In genomic region chr7:141073173-141073640, GRCh38 we compare ENCODE assay signal across 9 cellular contexts. TPM values are rescaled to one million over a fixed set of nuclear protein-coding genes. Genes with fewer than 3 reads are reported as not detected.
DNase-seq lines count a peak whose midpoint lies in the region; TF ChIP-seq lines count a peak whose summit lies in the region.
"Had no signal": no experiment of that assay in that cellular context is flagged by ENCODE, and none has a peak within 500 bp of the region (broad histone marks: within the 10 kb centered on the region; RNA-seq: fewer than 3 reads in every experiment).

No MANE protein-coding gene starts in this region.

- H3K27me3 ChIP-seq in brain microvascular endothelial cell (replicated peaks) = peaks cover 42% of the 10 kb centered on the region
- peaks cover 13 to 97% (median 73%) of the 10 kb centered on the region in 7 donors for H3K27me3 ChIP-seq in spleen (replicated peaks in 1 of 7)

- in situ Hi-C loops in brain microvascular endothelial cell (cut with HindIII; ENCODE audit: low pct_ligation_motif_present, low sequenced_read_pairs) = no loop called here

- peaks cover 24 to 42% (median 37%) of the 10 kb centered on the region in 6 donors for H3K4me1 ChIP-seq in spleen

- TF ChIP-seq POLR2A in spleen (IDR thresholded peaks at IDR 0.05) = no peak

- peak; percentile 46 to 88 (median 82) for DNase-seq in NCI-H1417 (lab: John Stamatoyannopoulos, UW)
- no peak for DNase-seq in NCI-H1417 treated with DMSO at 0.1 percent for 48 hours (lab: John Stamatoyannopoulos, UW)
- peak; percentile 79 for DNase-seq in NCI-H69 (lab: John Stamatoyannopoulos, UW)
- peak; percentile 26 for DNase-seq in brain microvascular endothelial cell
- DNase-seq in immature natural killer cell = peak in 1 of 3 donors; percentile 11
- no peak for DNase-seq in spleen
- DNase-seq in NCI-H510A (lab: John Stamatoyannopoulos, UW) = no peak
- no peak for DNase-seq in NCI-H524 treated with DMSO at 0.1 percent for 48 hours (lab: John Stamatoyannopoulos, UW)

- no peaks in the 10 kb centered on the region for H3K9me3 Mint-ChIP-seq in immature natural killer cell

- intact Hi-C loops in spleen (cut with DNase I; ENCODE audit: low total_unique reads) = no loop called here

- H3K4me3 Mint-ChIP-seq in immature natural killer cell = peak overlapping the region in 4 of 5 donors; percentile 31 to 55 (median 45)

- H3K36me3 Mint-ChIP-seq in immature natural killer cell = no peaks in the 10 kb centered on the region

- H3K36me3 ChIP-seq in brain microvascular endothelial cell (replicated peaks) (no peaks in the 10 kb centered on the region), spleen (no peaks in the 10 kb centered on the region)

- no peak for TF ChIP-seq CTCF in brain microvascular endothelial cell (IDR thresholded peaks at IDR 0.05; ENCODE audit: low read depth, low read length, missing control alignments)
- TF ChIP-seq CTCF in spleen (IDR thresholded peaks at IDR 0.05 in 8 of 11, conservative IDR thresholded peaks at IDR 0.05 in 3 of 11) = no peak

- H3K9me3 ChIP-seq in spleen = no peaks in the 10 kb centered on the region

- H3K27ac ChIP-seq in brain microvascular endothelial cell (no peak overlapping the region), spleen (no peak overlapping the region)
- H3K27ac ChIP-seq: C4-2B had no signal

- H3K4me3 ChIP-seq in brain microvascular endothelial cell (ENCODE audit: low read depth, low read length) (peak overlapping the region; percentile 53), spleen (peak overlapping the region; percentile 31 to 70 (median 52))

- H3K27me3 Mint-ChIP-seq in immature natural killer cell (ENCODE audit: low read depth in 3 of 3) = peaks cover 6 to 32% (median 24%) of the 10 kb centered on the region in 3 donors

- H3K4me1 Mint-ChIP-seq in immature natural killer cell = peaks cover 27 to 32% of the 10 kb centered on the region in 2 donors

- WGBS in spleen, 5 donors = 1 to 2% (median 1%) methylated on average over 36 to 60 of the region's 60 CpGs

- no peak overlapping the region for H3K27ac Mint-ChIP-seq in immature natural killer cell

RNA-seq across cellular contexts. Expression of gene TMEM178B, which starts 0.7 kb away (rescaled TPM):
- polyA plus RNA-seq in immature natural killer cell = not detected
- 1 to 10 TPM in 5 of 7 donors, under 1 TPM in 2; 0.51 to 5.5 (median 1.7) TPM for total RNA-seq in spleen
- under 1 TPM; 0.35 to 0.55 (median 0.37) TPM for polyA plus RNA-seq in spleen

RNA-seq across cellular contexts. Expression of gene MRPS33, which starts 58.5 kb away (rescaled TPM):
- polyA plus RNA-seq in immature natural killer cell = 10 to 100 TPM; 28.9 to 51.3 (median 46.9) TPM
- total RNA-seq in spleen = 10 to 100 TPM in 6 of 7 donors, 1 to 10 TPM in 1; 5.9 to 31.3 (median 24.8) TPM
- 10 to 100 TPM; 52.2 to 71.4 (median 66.3) TPM for polyA plus RNA-seq in spleen

Comparison
In these comparisons a context has a peak if more than half of its experiments do, and no peak if none do; other contexts are left out.
1. DNase-seq: peak in NCI-H1417 (3 of 3), NCI-H69 (single experiment) and brain microvascular endothelial cell (single experiment); none in NCI-H1417 treated with DMSO at 0.1 percent for 48 hours (single experiment), spleen (single experiment), NCI-H510A (single experiment) and NCI-H524 treated with DMSO at 0.1 percent for 48 hours (single experiment).